35 cellular contexts compared by ENCODE assay signal in genomic region chr18:33307520-33307919, GRCh38.
"Had no signal": no experiment of that assay in that cellular context is flagged by ENCODE, and none has a peak within 500 bp of the region (broad histone marks: within the 10 kb centered on the region; RNA-seq: fewer than 3 reads in every experiment).

No MANE protein-coding gene starts in this region.

- DNase-seq: Karpas-422, Kasumi-1, MG63, MM.1S, MV-4-11, NCI-H1048, NCI-H1092, NCI-H1092 treated with DMSO at 0.1 percent for 48 hours, NCI-H1105, NCI-H1105 treated with DMSO at 0.1 percent for 48 hours, NCI-H1417, NCI-H1417 treated with DMSO at 0.1 percent for 48 hours, NCI-H1436, NCI-H1436 treated with DMSO at 0.1 percent for 48 hours, NCI-H146, NCI-H1694, NCI-H1694 treated with DMSO at 0.1 percent for 48 hours, NCI-H187, NCI-H187 treated with DMSO at 0.1 percent for 48 hours, NCI-H1930, NCI-H2029, NCI-H2029 treated with DMSO at 0.1 percent for 48 hours, NCI-H2081, NCI-H2081 treated with DMSO at 0.1 percent for 48 hours, NCI-H2107, NCI-H2171, NCI-H2171 treated with DMSO at 0.1 percent for 48 hours, NCI-H2227 treated with DMSO at 0.1 percent for 48 hours, NCI-H226, NCI-H345, NCI-H446, NCI-H446 treated with DMSO at 0.1 percent for 48 hours, NCI-H510A, NCI-H510A treated with DMSO at 0.1 percent for 48 hours, NCI-H524 had no signal

- H3K36me3 ChIP-seq: MG63 had no signal

- H3K9me3 ChIP-seq: MG63 had no signal

- H3K4me3 ChIP-seq: MG63 had no signal
